Comparison of ENCODE assay signal across 8 cellular contexts in genomic region chr19:44025217-44025936, GRCh38. TPM values are rescaled to one million over a fixed set of nuclear protein-coding genes. Genes with fewer than 3 reads are reported as not detected.
DNase-seq lines count a peak whose midpoint lies in the region; ATAC-seq and TF ChIP-seq lines count a peak whose summit lies in the region.

Gene ZNF222, plus strand, starts transcription at chr19:44025379. Its CDS starts 58 bp downstream, at chr19:44025437.

- H2AFZ ChIP-seq in HCT116 (ENCODE audit: low read depth, low read length, poor library complexity, severe bottlenecking): peak within 1 kb of the TSS; percentile 25

- DNase-seq in GDM1 (lab: John Stamatoyannopoulos, UW) (peak; percentile 74), HCT116 (ENCODE audit: low read depth, low spot score) (peak; percentile 73), NCI-H1105 (lab: John Stamatoyannopoulos, UW) (peak; percentile 65), T-cell (peak; percentile 53 to 84 (median 70)), amygdala (lab: John Stamatoyannopoulos, UW) (peak; percentile 3 to 92 (median 72)), left ventricle myocardium inferior (peak; percentile 80), progenitor cell of endocrine pancreas (ENCODE audit: low spot score, unreplicated experiment) (peak; percentile 43), upper lobe of right lung (peak; percentile 86)

- no peaks in the 10 kb centered on the region for H3K27me3 ChIP-seq in HCT116 (ENCODE audit: insufficient read depth, low read length)
- H3K27me3 ChIP-seq in left ventricle myocardium inferior (ENCODE audit: low read depth): no peaks in the 10 kb centered on the region
- no peaks in the 10 kb centered on the region for H3K27me3 ChIP-seq in upper lobe of right lung

- H3K36me3 Mint-ChIP-seq in T-cell (peaks cover 46% of the 10 kb centered on the region), progenitor cell of endocrine pancreas (ENCODE audit: insufficient read depth) (peaks cover 41% of the 10 kb centered on the region)

- peaks cover 24 to 40% (median 26%) of the 10 kb centered on the region in 3 donors for H3K9me3 Mint-ChIP-seq in T-cell
- H3K9me3 Mint-ChIP-seq in progenitor cell of endocrine pancreas (ENCODE audit: low read depth): peaks cover 19% of the 10 kb centered on the region

- peaks cover 6 to 13% of the 10 kb centered on the region in 2 experiments; a peak in 3 of 4 replicates for H3K36me3 ChIP-seq in HCT116 (ENCODE audit: control insufficient read depth in 1 of 2, insufficient read depth in 2 of 2, low read length in 2 of 2)
- H3K36me3 ChIP-seq in left ventricle myocardium inferior: peaks cover 42% of the 10 kb centered on the region
- H3K36me3 ChIP-seq in upper lobe of right lung: peaks cover 27% of the 10 kb centered on the region

- no peaks in the 10 kb centered on the region; a peak in 1 of 4 replicates for H3K4me1 ChIP-seq in HCT116 (ENCODE audit: control insufficient read depth in 1 of 2, insufficient read depth in 2 of 2, low read length in 2 of 2)
- peaks cover 19% of the 10 kb centered on the region for H3K4me1 ChIP-seq in left ventricle myocardium inferior
- H3K4me1 ChIP-seq in upper lobe of right lung: peaks cover 5% of the 10 kb centered on the region

- H3K4me2 ChIP-seq in HCT116 (ENCODE audit: low read length): peak within 1 kb of the TSS; percentile 82

- intact Hi-C loops in HCT116 (cut with micrococcal nuclease) (loop anchor here (10.0 kb wide), 1 partner anchor 479 kb away; the partner anchor contains the start of gene ZNF180), left ventricle myocardium inferior (cut with micrococcal nuclease) (no loop called here), upper lobe of right lung (cut with DNase I) (no loop called here)

- H3K9me3 ChIP-seq in HCT116 (ENCODE audit: control insufficient read depth in 1 of 2, insufficient read depth in 1 of 2, low read depth in 1 of 2, low read length in 2 of 2): no peaks in the 10 kb centered on the region
- peaks cover 41% of the 10 kb centered on the region for H3K9me3 ChIP-seq in left ventricle myocardium inferior (replicated peaks)
- peaks cover 10% of the 10 kb centered on the region for H3K9me3 ChIP-seq in upper lobe of right lung

- H3K79me2 ChIP-seq in HCT116 (ENCODE audit: insufficient read depth, low read length): no peaks in the 10 kb centered on the region

- H3K4me3 ChIP-seq in HCT116 (replicated peaks in 1 of 2; ENCODE audit: low read depth in 1 of 2, low read length in 2 of 2) (peak within 1 kb of the TSS; percentile 70 to 75), left ventricle myocardium inferior (peak within 1 kb of the TSS; percentile 86), upper lobe of right lung (peak within 1 kb of the TSS; percentile 79)

- peaks cover 20 to 34% (median 32%) of the 10 kb centered on the region in 3 donors for H3K4me1 Mint-ChIP-seq in T-cell
- H3K4me1 Mint-ChIP-seq in progenitor cell of endocrine pancreas (ENCODE audit: low read depth): peaks cover 15% of the 10 kb centered on the region

- H3K9me2 ChIP-seq in HCT116 (ENCODE audit: insufficient read depth): no peaks in the 10 kb centered on the region

- H3K9ac ChIP-seq in HCT116 (ENCODE audit: low read length): peak within 1 kb of the TSS; percentile 59

- POLR2A ChIA-PET in HCT116 (lab: Charles Lee): no interaction called here
- POLR2A ChIA-PET in T-cell (lab: Charles Lee): interaction anchor here in 1 of 2 donors (0.8 kb wide), 1 partner anchor 90 kb away, joined by 4 read pairs; the partner anchor contains the start of gene ZNF45

- no peak for TF ChIP-seq RAD21 in HCT116 (IDR thresholded peaks at IDR 0.05; ENCODE audit: low read depth)

- CTCF ChIA-PET in HCT116 (lab: Charles Lee): no interaction called here
- CTCF ChIA-PET in T-cell (lab: Charles Lee): no interaction called here

- H3K4me3 Mint-ChIP-seq in T-cell: peak within 1 kb of the TSS; percentile 92 to 98 (median 97)
- peak within 1 kb of the TSS; percentile 98 for H3K4me3 Mint-ChIP-seq in progenitor cell of endocrine pancreas (ENCODE audit: low read depth)

- RAD21 ChIA-PET in HCT116 (lab: Charles Lee; ENCODE audit: low non-redundant PET in 1 of 2, low total read pairs in 2 of 2, uncharacterized antibody in 2 of 2, unreplicated experiment in 2 of 2): no interaction called here

- peak within 1 kb of the TSS; percentile 71 to 90 for H3K27ac Mint-ChIP-seq in T-cell
- H3K27ac Mint-ChIP-seq in progenitor cell of endocrine pancreas: peak within 1 kb of the TSS; percentile 98

- H3K27me3 Mint-ChIP-seq in T-cell (peaks cover 3 to 12% of the 10 kb centered on the region in 2 donors), progenitor cell of endocrine pancreas (peaks cover 18% of the 10 kb centered on the region)

- no peak for TF ChIP-seq POLR2A in HCT116 (IDR thresholded peaks at IDR 0.05; ENCODE audit: borderline replicate concordance, extremely low read depth, insufficient read depth, insufficient read length)

- ATAC-seq in HCT116 (peak; percentile 98), T-cell (replicated peaks in 1 of 4) (peak; percentile 99 to 100 (median 100)), upper lobe of right lung (peak; percentile 99)

- H4K20me1 ChIP-seq in HCT116 (ENCODE audit: insufficient read depth): no peaks in the 10 kb centered on the region

- H3K27ac ChIP-seq in HCT116 (ENCODE audit: low read depth, low read length) (peak within 1 kb of the TSS; percentile 34; the same call in 1 of the 2 replicates), left ventricle myocardium inferior (replicated peaks) (peak within 1 kb of the TSS; percentile 74), upper lobe of right lung (peak within 1 kb of the TSS; percentile 62)

- TF ChIP-seq CTCF in HCT116 (IDR thresholded peaks at IDR 0.05 in 2 of 3, conservative IDR thresholded peaks at IDR 0.05 in 1 of 3; ENCODE audit: borderline replicate concordance in 1 of 3, insufficient read depth in 1 of 3, low read depth in 2 of 3, low read length in 2 of 3) (no peak), left ventricle myocardium inferior (IDR thresholded peaks at IDR 0.05; ENCODE audit: borderline replicate concordance) (no peak), progenitor cell of endocrine pancreas (IDR thresholded peaks at IDR 0.05; ENCODE audit: unreplicated experiment) (no peak), upper lobe of right lung (IDR thresholded peaks at IDR 0.05) (no peak)

- BruUV-seq in HCT116 (replicated peaks; lab: Mats Ljungman, UMichigan): TSS peak; percentile 77

TF ChIP-seq in HCT116, 20 proteins besides CTCF, POLR2A, EP300 and RAD21:
- TF ChIP-seq POLR2AphosphoS5 (IDR thresholded peaks at IDR 0.05; ENCODE audit: low read depth, low read length) (peak; percentile 63; the same call in 1 of the 2 replicates), SRF (IDR thresholded peaks at IDR 0.05; ENCODE audit: low read depth) (0 out of 2 replicates have a peak, but pooled peaks have one; percentile 32), TCF7L2 (IDR thresholded peaks at IDR 0.05; ENCODE audit: borderline replicate concordance, extremely low read depth, insufficient read depth, insufficient read length) (no peak), ELF1 (IDR thresholded peaks at IDR 0.05; ENCODE audit: borderline replicate concordance, low read depth) (peak; percentile 70), EGR1 (IDR thresholded peaks at IDR 0.05; ENCODE audit: low read depth) (no peak), CBX3 (IDR thresholded peaks at IDR 0.05; ENCODE audit: low read depth) (no peak; the same call in 1 of the 2 replicates), EZH2 (IDR thresholded peaks at IDR 0.05) (no peak)

RNA-seq across cellular contexts. Expression of gene ZNF222, which starts in this region (rescaled TPM):
- 3.0 TPM for total RNA-seq in HCT116 (2021; ENCODE audit: unreplicated experiment)
- 1.7 and 2.3 TPM in 2 replicates for polyA plus RNA-seq in HCT116 (2012)
- 1 to 10 TPM; 3.6 to 7.4 (median 5.0) TPM for total RNA-seq in T-cell
- total RNA-seq in left ventricle myocardium inferior: 4.6 TPM
- 10.0 and 10.4 TPM in 2 replicates for total RNA-seq in progenitor cell of endocrine pancreas
- 4.5 TPM for total RNA-seq in upper lobe of right lung

Comparison
In these comparisons a context has a peak if more than half of its experiments do, and no peak if none do; other contexts are left out.
1. Peak in every context shown above with its lines: DNase-seq, ATAC-seq, H3K4me3 ChIP-seq and H3K27ac ChIP-seq.